In genomic region chr17:2780931-2781454, GRCh38 we compare ENCODE assay signal across 36 cellular contexts. TPM values are rescaled to one million over a fixed set of nuclear protein-coding genes. Genes with fewer than 3 reads are reported as not detected.
"Had no signal": no experiment of that assay in that cellular context is flagged by ENCODE, and none has a peak within 500 bp of the region (broad histone marks: within the 10 kb centered on the region; RNA-seq: fewer than 3 reads in every experiment).

No MANE protein-coding gene starts in this region.

- ATAC-seq: activated naive CD4-positive, alpha-beta T cell treated with anti-CD3 and anti-CD28 coated beads, Interleukin-2, amount 50 U/mL, for 72 hours; activated T-cell treated with anti-CD3 and anti-CD28 coated beads, Interleukin-2, amount 50 U/mL, for 4 hours; body of pancreas; PC-3 had no signal

- H3K36me3 ChIP-seq: adrenal gland, breast epithelium, Peyer's patch had no signal

- H3K9me3 Mint-ChIP-seq: activated B cell treated with CpG ODN at 0.5 μM for 24 hours; activated CD4-positive, alpha-beta memory T cell treated with anti-CD3 and anti-CD28 coated beads for 36 hours; activated naive CD4-positive, alpha-beta T cell treated with anti-CD3 and anti-CD28 coated beads for 36 hours; activated naive CD4-positive, alpha-beta T cell treated with anti-CD3 and anti-CD28 coated beads, Interleukin-2, amount 50 U/mL, for 72 hours; activated T-cell treated with anti-CD3 and anti-CD28 coated beads, Interleukin-2, amount 50 U/mL, for 4 hours; activated T-helper 1 cell treated with anti-CD3 and anti-CD28 coated beads, Interleukin-12 subunit alpha, Interleukin-12 subunit beta, Interleukin-2, Interleukin-4 antibody, amounts not matched to agents 30 ng/mL and 10 ng/mL and 1 ng/mL, durations not matched to agents 14 hours and 24 hours and 36 hours had no signal

- H3K4me3 Mint-ChIP-seq: activated B cell treated with CpG ODN at 0.5 μM for 24 hours; activated CD4-positive, alpha-beta memory T cell treated with anti-CD3 and anti-CD28 coated beads for 36 hours; activated naive CD4-positive, alpha-beta T cell treated with anti-CD3 and anti-CD28 coated beads for 36 hours; activated T-cell treated with anti-CD3 and anti-CD28 coated beads, Interleukin-2, amount 50 U/mL, for 4 hours; activated T-helper 1 cell treated with anti-CD3 and anti-CD28 coated beads, Interleukin-12 subunit alpha, Interleukin-12 subunit beta, Interleukin-2, Interleukin-4 antibody, amounts not matched to agents 30 ng/mL and 10 ng/mL and 1 ng/mL, durations not matched to agents 14 hours and 24 hours and 36 hours had no signal

- DNase-seq: activated B cell treated with CpG ODN at 0.5 μM for 24 hours; activated CD4-positive, alpha-beta memory T cell treated with anti-CD3 and anti-CD28 coated beads for 36 hours; activated CD4-positive, alpha-beta T cell treated with anti-CD3 and anti-CD28 coated beads for 4 hours; activated CD4-positive, alpha-beta T cell treated with anti-CD3 and anti-CD28 coated beads, Interleukin-2, amount 50 U/mL, for 1 hour; activated CD4-positive, CD25-positive, alpha-beta regulatory T cell treated with anti-CD3 and anti-CD28 coated beads, Interleukin-2, amount 50 U/mL, for 72 hours; activated CD8-positive, alpha-beta memory T cell treated with anti-CD3 and anti-CD28 coated beads, Interleukin-2, amount 50 U/mL, for 4 hours; activated gamma-delta T cell treated with Interleukin-2 at 50 U/mL for 16 hours; activated naive CD4-positive, alpha-beta T cell treated with anti-CD3 and anti-CD28 coated beads for 36 hours; activated T-cell treated with anti-CD3 and anti-CD28 coated beads for 4 hours; activated T-cell treated with anti-CD3 and anti-CD28 coated beads, Interleukin-2, amount 50 U/mL, for 4 hours; adrenal gland; body of pancreas; Kasumi-1; KG1; MM.1S; MV-4-11; NCI-H1092; NCI-H1436 treated with DMSO at 0.1 percent for 48 hours; NCI-H1694 treated with DMSO at 0.1 percent for 48 hours; NCI-H2029; NCI-H345; NCI-H524 treated with DMSO at 0.1 percent for 48 hours; NK-92 treated with Interleukin-12 subunit alpha and Interleukin-12 subunit beta, amount 100 ng/mL, for 24 hours; PC-3; Peyer's patch; RPMI8226; SIG-M5; SW 1271; T-helper 1 cell; T-helper 2 cell; T-helper 9 cell had no signal

- H3K4me3 ChIP-seq: adrenal gland, body of pancreas, breast epithelium, Peyer's patch had no signal

- H3K9me3 ChIP-seq: adrenal gland, body of pancreas, Peyer's patch had no signal

- H3K36me3 Mint-ChIP-seq: activated CD4-positive, alpha-beta memory T cell treated with anti-CD3 and anti-CD28 coated beads for 36 hours; activated naive CD4-positive, alpha-beta T cell treated with anti-CD3 and anti-CD28 coated beads, Interleukin-2, amount 50 U/mL, for 72 hours had no signal

- H3K27ac Mint-ChIP-seq: activated B cell treated with CpG ODN at 0.5 μM for 24 hours; activated CD4-positive, alpha-beta memory T cell treated with anti-CD3 and anti-CD28 coated beads for 36 hours; activated naive CD4-positive, alpha-beta T cell treated with anti-CD3 and anti-CD28 coated beads for 36 hours; activated naive CD4-positive, alpha-beta T cell treated with anti-CD3 and anti-CD28 coated beads, Interleukin-2, amount 50 U/mL, for 72 hours; activated T-helper 1 cell treated with anti-CD3 and anti-CD28 coated beads, Interleukin-12 subunit alpha, Interleukin-12 subunit beta, Interleukin-2, Interleukin-4 antibody, amounts not matched to agents 30 ng/mL and 10 ng/mL and 1 ng/mL, durations not matched to agents 14 hours and 24 hours and 36 hours had no signal

- H3K4me1 ChIP-seq: adrenal gland, breast epithelium had no signal

- H3K27ac ChIP-seq: adrenal gland, body of pancreas, breast epithelium, Peyer's patch, VCaP had no signal

RNA-seq across cellular contexts. Expression of gene CCDC92B, which starts 31.5 kb away (rescaled TPM):
- total RNA-seq: activated B cell treated with CpG ODN at 0.5 μM for 24 hours, NCI-H460, PC-3 had no signal
